Comparison of ENCODE assay signal across 27 cellular contexts in genomic region chr16:19143241-19143640, GRCh38. TPM values are rescaled to one million over a fixed set of nuclear protein-coding genes. Genes with fewer than 3 reads are reported as not detected.
DNase-seq lines count a peak whose midpoint lies in the region; ATAC-seq and TF ChIP-seq lines count a peak whose summit lies in the region.
"Had no signal": no experiment of that assay in that cellular context is flagged by ENCODE, and none has a peak within 500 bp of the region (broad histone marks: within the 10 kb centered on the region; RNA-seq: fewer than 3 reads in every experiment).

No MANE protein-coding gene starts in this region.

- CTCF ChIA-PET in SK-N-SH (lab: Yijun Ruan, JAX), result interaction anchor here (1.2 to 2.4 kb wide), 3 partner anchors 29 to 57 kb away, joined by 3 to 7 read pairs (median 4); partner anchors contain the start of gene ITPRIPL2

- H3K4me2 ChIP-seq in SK-N-SH, result no peak overlapping the region

- H3K9me2 ChIP-seq in SK-N-SH, result no peaks in the 10 kb centered on the region

- peak; percentile 80 for ATAC-seq in esophagus mucosa
- no peak for ATAC-seq in GM21423 (IDR thresholded peaks at IDR 0.05; ENCODE audit: unreplicated experiment)
- ATAC-seq: left cardiac atrium; Panc1; stimulated activated naive B cell treated with anti-CD40 and anti-IgM and Interleukin-4, amounts not matched to agents 10 μg/mL and 1 μg/mL and 100 μg/mL, for 72 hours had no signal

- H3K27me3 ChIP-seq in SK-N-SH (ENCODE audit: insufficient read depth), result no peaks in the 10 kb centered on the region
- H3K27me3 ChIP-seq in MG63, result 0 out of 2 replicates have a peak, but pooled peaks cover 3% of the 10 kb centered on the region
- H3K27me3 ChIP-seq: uterus had no signal

- no peak for TF ChIP-seq EP300 in SK-N-SH (IDR thresholded peaks at IDR 0.05; ENCODE audit: borderline replicate concordance in 1 of 2, low read depth in 1 of 2, low read length in 1 of 2)

- no peak for TF ChIP-seq RAD21 in SK-N-SH (IDR thresholded peaks at IDR 0.05; ENCODE audit: low read length)

- no peaks in the 10 kb centered on the region for H3F3A ChIP-seq in SK-N-SH (replicated peaks; ENCODE audit: insufficient read depth)

- DNase-seq in DMS153 (lab: John Stamatoyannopoulos, UW) (peak; percentile 14), DMS153 treated with DMSO at 0.1 percent for 48 hours (lab: John Stamatoyannopoulos, UW; ENCODE audit: unreplicated experiment) (no peak), SK-N-SH (peak; percentile 22), MG63 (no peak)
- no peak for DNase-seq in activated CD4-positive, alpha-beta T cell treated with anti-CD3 and anti-CD28 coated beads, Interleukin-2, amount 50 U/mL, for 48 hours
- DNase-seq: 8988T; activated CD4-positive, alpha-beta T cell treated with anti-CD3 and anti-CD28 coated beads, Interleukin-2, amount 50 U/mL, for 4 hours; activated CD8-positive, alpha-beta memory T cell treated with anti-CD3 and anti-CD28 coated beads, Interleukin-2, amount 50 U/mL, for 4 hours; activated naive CD4-positive, alpha-beta T cell treated with anti-CD3 and anti-CD28 coated beads, Interleukin-2, amount 10 ng/mL, durations not matched to agents 7 days and 5 days; CD4-positive, alpha-beta memory T cell; DMS79; effector CD8-positive, alpha-beta T cell; GF-D8; KBM-7; left cardiac atrium; NCI-H1417 treated with DMSO at 0.1 percent for 48 hours; NCI-H2081 treated with DMSO at 0.1 percent for 48 hours; NCI-H446 treated with DMSO at 0.1 percent for 48 hours; SIG-M5; stimulated activated naive B cell treated with anti-CD40 and anti-IgM and Interleukin-4, amounts not matched to agents 10 μg/mL and 1 μg/mL and 100 μg/mL, for 72 hours; T-helper 1 cell; uterus had no signal

- no peaks in the 10 kb centered on the region for H3K79me2 ChIP-seq in SK-N-SH (ENCODE audit: insufficient read depth)

- H3K9ac ChIP-seq in SK-N-SH, result no peak overlapping the region

- no peak for TF ChIP-seq CTCF in SK-N-SH (IDR thresholded peaks at IDR 0.05)

- no peaks in the 10 kb centered on the region for H3K9me3 ChIP-seq in SK-N-SH
- H3K9me3 ChIP-seq in MG63, result peaks cover 6% of the 10 kb centered on the region; the same call in 1 of the 2 replicates
- H3K9me3 ChIP-seq: HAP-1, uterus had no signal

- no peak overlapping the region for H2AFZ ChIP-seq in SK-N-SH (ENCODE audit: low read depth)

- POLR2A ChIA-PET in SK-N-SH (lab: Yijun Ruan, JAX), result no interaction called here

- H3K4me3 ChIP-seq in SK-N-SH (ENCODE audit: low read depth in 2 of 2, low read length in 1 of 2) (no peak overlapping the region), urinary bladder (ENCODE audit: low read depth, low read length) (no peak overlapping the region), MG63 (no peak overlapping the region)
- H3K4me3 ChIP-seq: HAP-1, uterus had no signal

- no peaks in the 10 kb centered on the region for H3K36me3 ChIP-seq in SK-N-SH (replicated peaks in 1 of 2; ENCODE audit: control insufficient read depth in 1 of 2, insufficient read depth in 2 of 2, low read length in 1 of 2)
- no peaks in the 10 kb centered on the region for H3K36me3 ChIP-seq in urinary bladder (ENCODE audit: insufficient read depth)
- no peaks in the 10 kb centered on the region for H3K36me3 ChIP-seq in MG63
- H3K36me3 ChIP-seq: HAP-1, uterus had no signal

- 42% methylated on average over 7 of the region's 7 CpGs for WGBS in SK-N-SH (ENCODE audit: low lambda C conversion rate)
- WGBS in urinary bladder, result 74% methylated on average over 7 of the region's 7 CpGs

- H3K27ac ChIP-seq in SK-N-SH (ENCODE audit: low read depth in 2 of 2, low read length in 1 of 2) (no peak overlapping the region), urinary bladder (ENCODE audit: low read depth) (peak overlapping the region; percentile 57)
- H3K27ac ChIP-seq: uterus had no signal

- H3K4me1 ChIP-seq in SK-N-SH (ENCODE audit: control insufficient read depth in 1 of 2, insufficient read depth in 2 of 2, low read depth in 1 of 2, low read length in 1 of 2) (peaks cover 8 to 13% of the 10 kb centered on the region in 2 experiments; a peak in 3 of 4 replicates), urinary bladder (ENCODE audit: insufficient read depth) (no peaks in the 10 kb centered on the region)
- H3K4me1 ChIP-seq: HAP-1, uterus had no signal

- H4K20me1 ChIP-seq in SK-N-SH (ENCODE audit: insufficient read depth), result no peaks in the 10 kb centered on the region

TF ChIP-seq in SK-N-SH, 30 proteins besides CTCF, POLR2A, EP300 and RAD21 (continues in another document):
- TF ChIP-seq REST (IDR thresholded peaks at IDR 0.05; ENCODE audit: low read depth, low read length) (no peak), MAX (IDR thresholded peaks at IDR 0.05; ENCODE audit: low read depth) (no peak), RCOR1 (IDR thresholded peaks at IDR 0.05; ENCODE audit: low read length) (no peak), RFX5 (IDR thresholded peaks at IDR 0.05; ENCODE audit: low read length) (no peak), RXRA (IDR thresholded peaks at IDR 0.05; ENCODE audit: borderline replicate concordance, low read depth) (no peak), GATA2 (CRISPR knock-in tag; IDR thresholded peaks at IDR 0.05) (no peak), FOXJ3 (CRISPR knock-in tag; IDR thresholded peaks at IDR 0.05) (no peak), USF2 (IDR thresholded peaks at IDR 0.05; ENCODE audit: borderline replicate concordance, low read depth, low read length) (no peak), USF1 (IDR thresholded peaks at IDR 0.05; ENCODE audit: borderline replicate concordance, low read depth) (no peak), POLR2AphosphoS5 (IDR thresholded peaks at IDR 0.05; ENCODE audit: low read depth, low read length) (no peak), NRF1 (IDR thresholded peaks at IDR 0.05; ENCODE audit: low read depth, low read length) (no peak), TEAD4 (IDR thresholded peaks at IDR 0.05; ENCODE audit: borderline replicate concordance, insufficient read depth) (no peak), MEF2A (IDR thresholded peaks at IDR 0.05; ENCODE audit: borderline replicate concordance, low read depth) (no peak), ELF1 (IDR thresholded peaks at IDR 0.05) (no peak), SMC3 (IDR thresholded peaks at IDR 0.05; ENCODE audit: low read depth, low read length) (no peak)

RNA-seq across cellular contexts. Expression of gene SYT17, which starts 24.8 kb away (rescaled TPM):
- polyA plus RNA-seq in SK-N-SH (2012; rRNA removed) (0.21 and 0.39 TPM in 2 replicates), urinary bladder (1.8 TPM)
- polyA plus RNA-seq in SK-N-SH (2012; cell fraction: cytosol; rRNA removed), result 0.23 and 0.33 TPM in 2 replicates
- polyA plus RNA-seq in SK-N-SH (2012; cell fraction: nucleus; rRNA removed), result 0.50 and 0.66 TPM in 2 replicates
- total RNA-seq in esophagus mucosa (2.0 TPM), urinary bladder (6.5 TPM)
- not detected in 2 replicates for total RNA-seq in MG63 (2014; rRNA removed; shearing (Covaris generic); ENCODE audit: low replicate concordance)
- total RNA-seq: CD4-positive, alpha-beta memory T cell had no signal
- polyA plus RNA-seq: CD4-positive, alpha-beta memory T cell had no signal

RNA-seq across cellular contexts. Expression of gene ITPRIPL2, which starts 29.5 kb away (rescaled TPM):
- polyA plus RNA-seq in SK-N-SH (2012; rRNA removed) (4.3 and 4.7 TPM in 2 replicates), urinary bladder (14.5 TPM)
- polyA plus RNA-seq in SK-N-SH (2012; cell fraction: cytosol; rRNA removed), result 5.3 and 5.5 TPM in 2 replicates
- polyA plus RNA-seq in SK-N-SH (2012; cell fraction: nucleus; rRNA removed), result 4.5 and 5.3 TPM in 2 replicates
- total RNA-seq in esophagus mucosa (29.2 TPM), urinary bladder (63.5 TPM)
- total RNA-seq in MG63 (2014; rRNA removed; shearing (Covaris generic); ENCODE audit: low replicate concordance), result 18.0 and 19.0 TPM in 2 replicates

Comparison
In these comparisons a context has a peak if more than half of its experiments do, and no peak if none do; other contexts are left out.
1. DNase-seq: peak in DMS153 (single experiment) and SK-N-SH (single experiment); none in DMS153 treated with DMSO at 0.1 percent for 48 hours (single experiment), activated CD4-positive, alpha-beta T cell treated with anti-CD3 and anti-CD28 coated beads, Interleukin-2, amount 50 U/mL, for 48 hours (0 of 2) and MG63 (single experiment).